ENCODE assay signal across 18 cellular contexts in the genomic region with DNA sequence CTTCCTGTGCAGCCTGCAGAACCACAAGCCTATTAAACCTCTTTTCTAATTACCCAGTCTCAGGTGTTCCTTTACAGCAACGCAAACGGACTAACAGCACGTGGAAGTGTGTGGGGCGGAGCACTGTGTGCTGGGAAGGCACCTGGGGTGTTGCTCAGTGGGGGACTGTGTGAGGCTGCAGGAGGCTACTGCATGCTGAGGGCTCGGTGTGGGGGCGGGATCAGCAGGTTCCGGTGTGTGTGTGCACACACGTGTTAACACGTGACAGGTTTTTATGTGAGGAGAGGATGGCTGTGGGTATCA.
"Had no signal": no experiment of that assay in that cellular context is flagged by ENCODE, and none has a peak within 500 bp of the region (broad histone marks: within the 10 kb centered on the region; RNA-seq: fewer than 3 reads in every experiment).

No MANE protein-coding gene starts in this region.

- H3K27me3 Mint-ChIP-seq: activated CD4-positive, alpha-beta T cell treated with anti-CD3 and anti-CD28 coated beads, Interleukin-2, amount 10 ng/mL, durations not matched to agents 7 days and 5 days; activated T-cell treated with anti-CD3 and anti-CD28 coated beads, Interleukin-2, amount 50 U/mL, for 24 hours; memory B cell; naive thymus-derived CD4-positive, alpha-beta T cell; progenitor cell of endocrine pancreas had no signal

- ATAC-seq: naive thymus-derived CD4-positive, alpha-beta T cell; stimulated activated effector memory CD8-positive, alpha-beta T cell treated with anti-CD3 and anti-CD28 coated beads, Interleukin-12 subunit alpha, Interleukin-12 subunit beta, amount 100 ng/mL, for 72 hours had no signal

- DNase-seq: activated CD4-positive, alpha-beta T cell treated with anti-CD3 and anti-CD28 coated beads, Interleukin-2, amount 10 ng/mL, durations not matched to agents 7 days and 5 days; activated naive CD4-positive, alpha-beta T cell treated with Interleukin-2 at 50 U/mL for 16 hours; brain microvascular endothelial cell; central memory CD4-positive, alpha-beta T cell; foreskin melanocyte; glutamatergic neuron; hypothalamus; trophoblast cell had no signal

- H3K27ac Mint-ChIP-seq: activated CD4-positive, alpha-beta T cell treated with anti-CD3 and anti-CD28 coated beads, Interleukin-2, amount 10 ng/mL, durations not matched to agents 7 days and 5 days; activated T-cell treated with anti-CD3 and anti-CD28 coated beads, Interleukin-2, amount 50 U/mL, for 24 hours; activated T-helper 2 cell treated with anti-CD3 and anti-CD28 coated beads, Interferon-gamma antibody, Interleukin-2, Interleukin-4, amounts not matched to agents 10 μg/mL and 5 μg/mL and 100 μg/mL, durations not matched to agents 14 hours and 24 hours and 36 hours; memory B cell; naive thymus-derived CD4-positive, alpha-beta T cell; progenitor cell of endocrine pancreas; stimulated activated effector memory CD8-positive, alpha-beta T cell treated with anti-CD3 and anti-CD28 coated beads, Interleukin-12 subunit alpha, Interleukin-12 subunit beta, amount 100 ng/mL, for 72 hours had no signal

- H3K9me3 Mint-ChIP-seq: activated CD4-positive, alpha-beta T cell treated with anti-CD3 and anti-CD28 coated beads, Interleukin-2, amount 10 ng/mL, durations not matched to agents 7 days and 5 days; activated T-cell treated with anti-CD3 and anti-CD28 coated beads, Interleukin-2, amount 50 U/mL, for 24 hours; activated T-helper 2 cell treated with anti-CD3 and anti-CD28 coated beads, Interferon-gamma antibody, Interleukin-2, Interleukin-4, amounts not matched to agents 10 μg/mL and 5 μg/mL and 100 μg/mL, durations not matched to agents 14 hours and 24 hours and 36 hours had no signal

- H3K4me3 Mint-ChIP-seq: activated CD4-positive, alpha-beta T cell treated with anti-CD3 and anti-CD28 coated beads, Interleukin-2, amount 10 ng/mL, durations not matched to agents 7 days and 5 days; activated T-cell treated with anti-CD3 and anti-CD28 coated beads, Interleukin-2, amount 50 U/mL, for 24 hours; memory B cell; naive thymus-derived CD4-positive, alpha-beta T cell; stimulated activated effector memory CD8-positive, alpha-beta T cell treated with anti-CD3 and anti-CD28 coated beads, Interleukin-12 subunit alpha, Interleukin-12 subunit beta, amount 100 ng/mL, for 72 hours had no signal

- H3K4me1 Mint-ChIP-seq: activated CD4-positive, alpha-beta T cell treated with anti-CD3 and anti-CD28 coated beads, Interleukin-2, amount 10 ng/mL, durations not matched to agents 7 days and 5 days; stimulated activated effector memory CD8-positive, alpha-beta T cell treated with anti-CD3 and anti-CD28 coated beads, Interleukin-12 subunit alpha, Interleukin-12 subunit beta, amount 100 ng/mL, for 72 hours had no signal

- H3K9me3 ChIP-seq: left ventricle myocardium inferior, right atrium auricular region, SJCRH30, stomach had no signal

- H3K4me1 ChIP-seq: left ventricle myocardium inferior, right atrium auricular region, stomach had no signal

- H3K4me3 ChIP-seq: left ventricle myocardium inferior, right atrium auricular region, SJCRH30, stomach had no signal

- H3K36me3 ChIP-seq: brain microvascular endothelial cell, right atrium auricular region, SJCRH30 had no signal
